ENCODE assay signal across 8 cellular contexts in genomic region chr3:42831321-42831713, GRCh38.
DNase-seq lines count a peak whose midpoint lies in the region; ATAC-seq lines count a peak whose summit lies in the region.

No MANE protein-coding gene starts in this region.

- DNase-seq in AML-193 (lab: John Stamatoyannopoulos, UW) = peak; percentile 87 to 93
- peak; percentile 37 for DNase-seq in NCI-H1105 treated with DMSO at 0.1 percent for 48 hours (lab: John Stamatoyannopoulos, UW)
- peak; percentile 69 for DNase-seq in T-helper 9 cell
- peak; percentile 65 for DNase-seq in astrocyte of the hippocampus (ENCODE audit: low read depth, low spot score)
- peak; percentile 86 for DNase-seq in iPS-NIHi11 (ENCODE audit: low spot score)
- DNase-seq in stimulated activated CD4-positive, alpha-beta T cell treated with anti-CD3 and anti-CD28 coated beads, Interleukin-15, amount 100 ng/mL, for 24 hours = peak; percentile 87

- ATAC-seq in GM19468 (IDR thresholded peaks at IDR 0.05; ENCODE audit: extremely low read depth, unreplicated experiment) = peak; percentile 72
- no peak for ATAC-seq in GM21360 (IDR thresholded peaks at IDR 0.05; ENCODE audit: unreplicated experiment)

Comparison
In these comparisons a context has a peak if more than half of its experiments do, and no peak if none do; other contexts are left out.
1. DNase-seq: peak in every context shown above with its lines; median percentile 90 in AML-193; 87 in stimulated activated CD4-positive, alpha-beta T cell treated with anti-CD3 and anti-CD28 coated beads, Interleukin-15, amount 100 ng/mL, for 24 hours; 86 in iPS-NIHi11; 69 in T-helper 9 cell; 65 in astrocyte of the hippocampus; 37 in NCI-H1105 treated with DMSO at 0.1 percent for 48 hours.